9 cellular contexts compared by ENCODE assay signal in genomic region chr9:94065535-94065961, GRCh38. TPM values are rescaled to one million over a fixed set of nuclear protein-coding genes. Genes with fewer than 3 reads are reported as not detected.
DNase-seq lines count a peak whose midpoint lies in the region; ATAC-seq and TF ChIP-seq lines count a peak whose summit lies in the region.
"Had no signal": no experiment of that assay in that cellular context is flagged by ENCODE, and none has a peak within 500 bp of the region (broad histone marks: within the 10 kb centered on the region; RNA-seq: fewer than 3 reads in every experiment).

No MANE protein-coding gene starts in this region.

- ATAC-seq in T-cell (replicated peaks in 1 of 4) (peak; percentile 26 to 62 (median 58)), HG02973 (IDR thresholded peaks at IDR 0.05; ENCODE audit: unreplicated experiment) (no peak)

- peaks cover 0 to 4% (median 4%) of the 10 kb centered on the region in 3 donors for H3K4me1 Mint-ChIP-seq in T-cell

- peaks cover 14% of the 10 kb centered on the region for H3K36me3 Mint-ChIP-seq in T-cell

- H3K4me3 Mint-ChIP-seq in T-cell: no peak overlapping the region
- H3K4me3 Mint-ChIP-seq: stimulated activated naive CD8-positive, alpha-beta T cell treated with anti-CD3 and anti-CD28 coated beads, Interleukin-15, Interleukin-2, amounts not matched to agents 100 ng/mL and 50 ng/mL, for 24 hours had no signal

- H3K27me3 Mint-ChIP-seq in T-cell: no peaks in the 10 kb centered on the region
- H3K27me3 Mint-ChIP-seq: stimulated activated naive CD8-positive, alpha-beta T cell treated with anti-CD3 and anti-CD28 coated beads, Interleukin-15, Interleukin-2, amounts not matched to agents 100 ng/mL and 50 ng/mL, for 24 hours had no signal

- intact Hi-C loops in left ventricle myocardium inferior (cut with micrococcal nuclease): loop anchor here (1.0 kb wide), 1 partner anchor 148 kb away; no protein-coding TSS in a partner anchor

- peaks cover 10 to 15% (median 11%) of the 10 kb centered on the region in 3 donors for H3K9me3 Mint-ChIP-seq in T-cell

- no peaks in the 10 kb centered on the region for H3K27me3 ChIP-seq in left ventricle myocardium inferior (ENCODE audit: low read depth)

- CTCF ChIA-PET in T-cell (lab: Charles Lee): interaction anchor here (0.6 to 4.9 kb wide), 5 partner anchors 133 to 190 kb away, joined by 3 to 76 read pairs (median 5); no protein-coding TSS in a partner anchor

- H3K4me3 ChIP-seq in left ventricle myocardium inferior: no peak overlapping the region

- peak; percentile 74 for TF ChIP-seq CTCF in GM13977 (IDR thresholded peaks at IDR 0.05; ENCODE audit: extremely low read depth, insufficient read depth, missing control alignments)
- peak; percentile 93 for TF ChIP-seq CTCF in left ventricle myocardium inferior (IDR thresholded peaks at IDR 0.05; ENCODE audit: borderline replicate concordance)

- H3K9me3 ChIP-seq in left ventricle myocardium inferior (replicated peaks): peaks cover 17% of the 10 kb centered on the region

- POLR2A ChIA-PET in T-cell (lab: Charles Lee): interaction anchor here in 1 of 2 donors (0.5 kb wide), 1 partner anchor 148 kb away, joined by 3 read pairs; no protein-coding TSS in a partner anchor

- H3K27ac ChIP-seq in left ventricle myocardium inferior (replicated peaks): no peak overlapping the region

- H3K36me3 ChIP-seq in left ventricle myocardium inferior: peaks cover 14% of the 10 kb centered on the region

- H3K27ac Mint-ChIP-seq in T-cell: no peak overlapping the region
- H3K27ac Mint-ChIP-seq: stimulated activated naive CD8-positive, alpha-beta T cell treated with anti-CD3 and anti-CD28 coated beads, Interleukin-15, Interleukin-2, amounts not matched to agents 100 ng/mL and 50 ng/mL, for 24 hours had no signal

- in situ Hi-C loops in GM13977 (cut with MboI; ENCODE audit: low pct_unique_long_range_greater_than_20kb, low sequenced_read_pairs, unreplicated experiment): no loop called here

- DNase-seq in GM13977 (ENCODE audit: low spot score) (peak; percentile 66), NCI-H1417 treated with DMSO at 0.1 percent for 48 hours (lab: John Stamatoyannopoulos, UW) (peak; percentile 11), T-cell (peak; percentile 35 to 77 (median 66)), amniotic epithelial cell (ENCODE audit: low read depth) (peak; percentile 89), left ventricle myocardium inferior (peak; percentile 60), retina (peak; percentile 52), 8988T (no peak)

- peaks cover 9% of the 10 kb centered on the region for H3K4me1 ChIP-seq in left ventricle myocardium inferior

RNA-seq across cellular contexts. Expression of gene PTPDC1, which starts 18.7 kb away (rescaled TPM):
- total RNA-seq in T-cell (1 to 10 TPM; 4.5 to 7.5 (median 5.8) TPM), left ventricle myocardium inferior (7.9 TPM)
